Comparison of ENCODE assay signal across 8 cellular contexts in the genomic region with DNA sequence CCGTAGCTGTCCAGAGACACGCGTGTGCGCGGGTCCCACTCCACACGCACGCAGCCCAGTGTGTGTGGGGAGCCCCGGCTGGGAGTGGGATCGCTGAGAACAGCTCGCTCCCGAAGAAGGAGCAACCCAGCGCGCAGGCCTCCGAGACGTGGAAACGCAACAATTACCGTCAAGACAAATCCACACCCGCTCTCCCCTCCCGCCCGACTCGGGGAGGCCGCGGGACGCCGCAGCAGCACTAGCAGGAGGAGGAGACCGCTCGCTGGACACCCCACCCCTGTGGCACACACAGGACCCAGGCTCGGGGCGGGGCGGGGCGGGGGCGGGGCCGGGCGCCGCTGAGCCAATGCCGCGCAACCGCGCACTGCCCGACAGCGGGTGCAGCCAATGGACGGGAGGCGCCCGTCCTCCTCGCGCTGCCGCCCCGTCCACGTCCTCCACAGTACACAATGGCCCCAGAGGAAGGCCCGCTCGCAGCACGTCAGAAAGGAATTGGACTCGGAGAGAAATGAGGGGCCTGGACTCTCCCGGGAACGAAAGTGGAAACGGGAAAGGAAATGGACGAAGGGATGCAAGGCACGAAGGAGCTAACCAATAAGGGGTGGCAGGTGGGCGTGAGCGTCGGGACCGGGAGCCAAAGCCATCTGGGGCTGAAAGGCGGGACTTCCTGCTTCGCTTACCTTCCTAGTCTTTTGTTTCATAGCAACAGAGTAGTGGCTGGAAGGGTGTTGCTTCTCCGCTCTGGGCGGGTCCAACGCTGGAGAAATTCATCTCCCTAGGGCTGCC. TPM values are rescaled to one million over a fixed set of nuclear protein-coding genes. Genes with fewer than 3 reads are reported as not detected.
DNase-seq lines count a peak whose midpoint lies in the region; ATAC-seq, FAIRE-seq and TF ChIP-seq lines count a peak whose summit lies in the region.

Gene CBLB, minus strand, starts transcription at position 268 of the 786 bp plus-strand sequence. CDS start 1,435 bp downstream, outside the sequence.

- peak within 1 kb of the TSS; percentile 86 for H2AFZ ChIP-seq in OCI-LY3 (ENCODE audit: low read depth, low read length)

- H3K4me3 Mint-ChIP-seq in Calu3 (ENCODE audit: low read depth, unreplicated experiment), result peak within 1 kb of the TSS; percentile 92

- 0 to 1% methylated on average over 33 to 40 of the region's 67 CpGs for WGBS in mesodermal cell (ENCODE audit: insufficient coverage in 2 of 2), 2 experiments

- H3K9me3 ChIP-seq in OCI-LY3 (ENCODE audit: insufficient read depth, low read length), result no peaks in the 10 kb centered on the region
- no peaks in the 10 kb centered on the region for H3K9me3 ChIP-seq in mesodermal cell (ENCODE audit: control insufficient read depth, low read length)

- peak within 1 kb of the TSS; percentile 86 for H3K27ac Mint-ChIP-seq in Calu3 (ENCODE audit: unreplicated experiment)

- no TSS peak for BruUV-seq in Calu3 (replicated peaks; lab: Mats Ljungman, UMichigan)

- DNase-seq in Calu3 (peak; percentile 84), HuH-7 (ENCODE audit: low spot score) (peak; percentile 95)
- DNase-seq in activated CD8-positive, alpha-beta memory T cell treated with anti-CD3 and anti-CD28 coated beads, Interleukin-2, amount 50 U/mL, for 48 hours, result peak; percentile 87
- DNase-seq in stimulated activated CD8-positive, alpha-beta memory T cell treated with anti-CD3 and anti-CD28 coated beads, Interleukin-15, amount 100 ng/mL, for 4 hours (ENCODE audit: low read depth in 2 of 2), result peak; percentile 70 to 77

- peak; percentile 85 for FAIRE-seq in endometrium (lab: Jason Lieb, UNC)

- peaks cover 14% of the 10 kb centered on the region for H3K27me3 ChIP-seq in OCI-LY3 (ENCODE audit: low read depth, low read length)

- H3K4me1 ChIP-seq in OCI-LY3 (ENCODE audit: low read length) (peaks cover 28% of the 10 kb centered on the region), mesodermal cell (ENCODE audit: control insufficient read depth, insufficient read depth, low read length, poor library complexity, severe bottlenecking) (no peaks in the 10 kb centered on the region)

- H3K4me2 ChIP-seq in OCI-LY3 (ENCODE audit: low read length), result peak within 1 kb of the TSS; percentile 95

- H3K9me3 Mint-ChIP-seq in Calu3 (ENCODE audit: low read depth, unreplicated experiment), result no peaks in the 10 kb centered on the region

- TF ChIP-seq CTCF in Calu3 (IDR thresholded peaks at IDR 0.05; ENCODE audit: unreplicated experiment) (no peak), OCI-LY3 (IDR thresholded peaks at IDR 0.05; ENCODE audit: low read depth, low read length) (no peak)

- H3K4me3 ChIP-seq in OCI-LY3 (ENCODE audit: low read length) (peak within 1 kb of the TSS; percentile 81), mesodermal cell (ENCODE audit: extremely low read depth, insufficient read depth, low read length, poor library complexity, severe bottlenecking) (peak within 1 kb of the TSS; percentile 85)

- H3K79me2 ChIP-seq in OCI-LY3 (ENCODE audit: low read length), result no peaks in the 10 kb centered on the region; the same call in 1 of the 2 replicates

- peak within 1 kb of the TSS; percentile 72 for H3K9ac ChIP-seq in OCI-LY3 (ENCODE audit: low read length)

- ATAC-seq in GM21515 (IDR thresholded peaks at IDR 0.05; ENCODE audit: unreplicated experiment), result peak; percentile 87

- peaks cover 3% of the 10 kb centered on the region; the same call in 1 of the 2 replicates for H4K20me1 ChIP-seq in OCI-LY3 (ENCODE audit: insufficient read depth, low read length)

- CTCF ChIA-PET in Calu3 (lab: Charles Lee), result interaction anchor here (0.8 to 1.0 kb wide), 2 partner anchors 13 to 55 kb away, joined by 3 read pairs; no protein-coding TSS in a partner anchor

- H3K36me3 ChIP-seq in OCI-LY3 (replicated peaks; ENCODE audit: low read depth, low read length), result peaks cover 7% of the 10 kb centered on the region
- peaks cover 20% of the 10 kb centered on the region for H3K36me3 ChIP-seq in mesodermal cell (ENCODE audit: control insufficient read depth, insufficient read depth, low read length)

- peaks cover 19% of the 10 kb centered on the region for H3K4me1 Mint-ChIP-seq in Calu3 (ENCODE audit: low read depth, unreplicated experiment)

- H3K36me3 Mint-ChIP-seq in Calu3 (ENCODE audit: insufficient read depth, unreplicated experiment), result peaks cover 29% of the 10 kb centered on the region

- H3K27me3 Mint-ChIP-seq in Calu3 (ENCODE audit: unreplicated experiment), result no peaks in the 10 kb centered on the region

- intact Hi-C loops in Calu3 (cut with micrococcal nuclease; ENCODE audit: unreplicated experiment), result loop anchor here (5.0 to 10.0 kb wide), 3 partner anchors 184 to 1193 kb away; no protein-coding TSS in a partner anchor

- H3K27ac ChIP-seq in OCI-LY3 (ENCODE audit: low read length) (peak within 1 kb of the TSS; percentile 5; the same call in 1 of the 2 replicates), mesodermal cell (ENCODE audit: low read depth, low read length, severe bottlenecking) (peak within 1 kb of the TSS; percentile 86)

RNA-seq across cellular contexts. Expression of gene CBLB, which starts in this region (rescaled TPM):
- total RNA-seq in Calu3 (2022), result 17.9 and 26.2 TPM in 2 replicates
- polyA plus RNA-seq in mesodermal cell (2013, experiment 1 of 2), result 34.5 TPM
- polyA plus RNA-seq in mesodermal cell (2013, experiment 2 of 2), result 32.2 TPM

Comparison
In these comparisons a context has a peak if more than half of its experiments do, and no peak if none do; other contexts are left out.
1. Peak in every context shown above with its lines: DNase-seq, ATAC-seq, H3K4me3 ChIP-seq and H3K27ac ChIP-seq.